ENCODE assay signal across 9 cellular contexts in the genomic region with DNA sequence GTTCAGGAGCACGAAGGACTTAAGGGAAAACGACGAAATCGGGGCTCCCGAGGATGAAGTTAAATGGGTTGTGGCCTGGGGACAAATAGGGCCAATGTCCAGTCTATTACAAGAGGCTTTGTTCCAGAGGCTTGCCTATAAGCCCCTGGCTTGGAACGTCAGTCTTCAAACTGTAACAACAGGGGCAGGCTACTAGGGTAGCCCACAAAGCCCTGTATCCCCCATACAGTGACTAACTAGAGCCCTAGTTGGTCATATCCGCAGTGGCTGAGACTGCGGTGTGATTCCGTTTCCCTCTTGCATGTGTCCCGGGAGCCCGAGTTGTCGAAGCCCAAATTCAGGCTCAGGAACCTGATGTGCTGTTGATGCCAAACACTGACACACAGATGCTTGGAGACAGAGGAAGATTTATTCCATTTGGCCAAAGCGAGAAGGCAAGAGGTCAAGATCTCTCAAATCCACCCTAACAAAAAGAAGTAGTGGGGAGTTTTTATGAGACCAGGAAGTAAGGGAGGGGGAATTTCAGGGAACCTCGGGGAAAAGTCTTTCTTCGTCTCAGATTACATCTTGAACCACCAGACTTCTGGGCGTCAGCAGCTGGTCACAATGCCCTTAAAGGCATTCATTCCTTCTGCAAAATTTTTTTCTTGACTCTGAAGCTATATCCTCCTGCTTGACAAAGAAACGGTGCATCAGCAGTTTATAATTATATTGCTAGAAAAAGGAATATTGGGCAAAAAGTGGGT. TPM values are rescaled to one million over a fixed set of nuclear protein-coding genes. Genes with fewer than 3 reads are reported as not detected.
A peak's percentile ranks its signal among the peaks of the same experiment; 100 is the strongest.
DNase-seq lines count a peak whose midpoint lies in the region; ATAC-seq, FAIRE-seq and TF ChIP-seq lines count a peak whose summit lies in the region.
"Had no signal": no experiment of that assay in that cellular context is flagged by ENCODE, and none has a peak within 500 bp of the region (broad histone marks: within the 10 kb centered on the region; RNA-seq: fewer than 3 reads in every experiment).

No MANE protein-coding gene starts in this region.

- no peaks in the 10 kb centered on the region for H3K9me3 Mint-ChIP-seq in activated naive CD4-positive, alpha-beta T cell treated with anti-CD3 and anti-CD28 coated beads for 36 hours
- H3K9me3 Mint-ChIP-seq in glutamatergic neuron (ENCODE audit: unreplicated experiment) = no peaks in the 10 kb centered on the region

- intact Hi-C loops in activated naive CD4-positive, alpha-beta T cell treated with anti-CD3 and anti-CD28 coated beads for 36 hours (cut with micrococcal nuclease) = loop anchor here (1.0 to 5.0 kb wide), 14 partner anchors 69 to 565 kb away; a partner anchor contains a TSS

- no peak for TF ChIP-seq POLR2A in A549 (IDR thresholded peaks at IDR 0.05; ENCODE audit: low read length)

- peaks cover 43% of the 10 kb centered on the region for H3K79me2 ChIP-seq in osteoblast (ENCODE audit: insufficient read depth, low read length)

- POLR2A ChIA-PET in A549 (lab: Yijun Ruan, JAX) = interaction anchor here (0.9 to 3.4 kb wide), 9 partner anchors 8 to 190 kb away, joined by 3 to 65 read pairs (median 6); a partner anchor contains a TSS

- H3K4me1 Mint-ChIP-seq in activated naive CD4-positive, alpha-beta T cell treated with anti-CD3 and anti-CD28 coated beads for 36 hours (ENCODE audit: low read depth) = peaks cover 65% of the 10 kb centered on the region
- peaks cover 9% of the 10 kb centered on the region for H3K4me1 Mint-ChIP-seq in glutamatergic neuron (ENCODE audit: low read depth, unreplicated experiment)

- no peaks in the 10 kb centered on the region for H3K9me3 ChIP-seq in A549
- H3K9me3 ChIP-seq in osteoblast (ENCODE audit: low read depth, low read length) = no peaks in the 10 kb centered on the region

- peaks cover 18% of the 10 kb centered on the region for H3K36me3 ChIP-seq in osteoblast (ENCODE audit: insufficient read depth, low read length)

- no peak for TF ChIP-seq EP300 in A549 (IDR thresholded peaks at IDR 0.05)

- CTCF ChIA-PET in A549 (lab: Yijun Ruan, JAX) = interaction anchor here (1.0 to 6.6 kb wide), 3 partner anchors 68 to 289 kb away, joined by 3 to 30 read pairs (median 4); no protein-coding TSS in a partner anchor
- CTCF ChIA-PET in activated naive CD4-positive, alpha-beta T cell treated with anti-CD3 and anti-CD28 coated beads for 36 hours (lab: Charles Lee) = interaction anchor here (1.0 kb wide), 2 partner anchors 8 to 31 kb away, joined by 3 to 4 read pairs; no protein-coding TSS in a partner anchor

- H3K4me2 ChIP-seq in A549 (peak overlapping the region; percentile 96), osteoblast (ENCODE audit: insufficient read depth, low read length) (peak overlapping the region; percentile 93)

- WGBS in A549 (ENCODE audit: missing lambda C conversion rate) = 4% methylated on average over 17 of the region's 17 CpGs

- H3K4me3 ChIP-seq in A549 = peak overlapping the region; percentile 82
- peak overlapping the region; percentile 91 for H3K4me3 ChIP-seq in osteoblast (ENCODE audit: insufficient read depth, low read length)

- peak overlapping the region; percentile 87 for H3K4me3 Mint-ChIP-seq in activated naive CD4-positive, alpha-beta T cell treated with anti-CD3 and anti-CD28 coated beads for 36 hours
- H3K4me3 Mint-ChIP-seq in glutamatergic neuron (ENCODE audit: unreplicated experiment) = peak overlapping the region; percentile 96

- peaks cover 17% of the 10 kb centered on the region for H3K36me3 Mint-ChIP-seq in activated naive CD4-positive, alpha-beta T cell treated with anti-CD3 and anti-CD28 coated beads for 36 hours (ENCODE audit: low read depth)
- no peaks in the 10 kb centered on the region for H3K36me3 Mint-ChIP-seq in glutamatergic neuron (ENCODE audit: unreplicated experiment)

- TF ChIP-seq RAD21 in A549 (conservative IDR thresholded peaks at IDR 0.05 in 1 of 2, IDR thresholded peaks at IDR 0.05 in 1 of 2) = no peak

- no peaks in the 10 kb centered on the region for H3K27me3 Mint-ChIP-seq in activated naive CD4-positive, alpha-beta T cell treated with anti-CD3 and anti-CD28 coated beads for 36 hours (ENCODE audit: low read depth)
- H3K27me3 Mint-ChIP-seq in glutamatergic neuron (ENCODE audit: unreplicated experiment) = peaks cover 7% of the 10 kb centered on the region

- no peak for TF ChIP-seq CTCF in A549 (IDR thresholded peaks at IDR 0.05)
- TF ChIP-seq CTCF in glutamatergic neuron (IDR thresholded peaks at IDR 0.05; ENCODE audit: partially characterized antibody, unreplicated experiment) = no peak
- no peak for TF ChIP-seq CTCF in osteoblast (IDR thresholded peaks at IDR 0.05; ENCODE audit: extremely low read depth, low read depth, low read length)

- H3K4me1 ChIP-seq in A549 = peaks cover 40% of the 10 kb centered on the region
- H3K4me1 ChIP-seq in osteoblast (ENCODE audit: insufficient read depth, low read length) = peaks cover 32% of the 10 kb centered on the region

- H2AFZ ChIP-seq in osteoblast (ENCODE audit: low read length) = peak overlapping the region; percentile 93

- FAIRE-seq in A549 (lab: Jason Lieb, UNC) = peak; percentile 49

- DNase-seq in A549 (ENCODE audit: low read depth in 1 of 2, low spot score in 1 of 2) (peak; percentile 40 to 41), RPMI7951 (ENCODE audit: low read depth) (peak; percentile 74), glutamatergic neuron (peak; percentile 23), osteoblast (ENCODE audit: insufficient read length, low spot score, missing footprints) (peak; percentile 80), ureter (ENCODE audit: low spot score) (peak; percentile 61)
- DNase-seq in activated naive CD4-positive, alpha-beta T cell treated with anti-CD3 and anti-CD28 coated beads for 36 hours = peak; percentile 82

- no peaks in the 10 kb centered on the region for H3K27me3 ChIP-seq in osteoblast (ENCODE audit: insufficient read depth, low read length)

- peak overlapping the region; percentile 88 for H3K27ac ChIP-seq in A549
- H3K27ac ChIP-seq in osteoblast (ENCODE audit: low read depth, low read length) = peak overlapping the region; percentile 90

- H3K27ac Mint-ChIP-seq in activated naive CD4-positive, alpha-beta T cell treated with anti-CD3 and anti-CD28 coated beads for 36 hours = peak overlapping the region; percentile 97
- H3K27ac Mint-ChIP-seq in glutamatergic neuron (ENCODE audit: unreplicated experiment) = peak overlapping the region; percentile 89

- ATAC-seq in A549 (peak; percentile 8 to 51; a peak in 4 of 6 replicates), GM21825 (IDR thresholded peaks at IDR 0.05; ENCODE audit: unreplicated experiment) (peak; percentile 6), HG03432 (IDR thresholded peaks at IDR 0.05; ENCODE audit: unreplicated experiment) (no peak)

- peaks cover 33% of the 10 kb centered on the region for H4K20me1 ChIP-seq in osteoblast (ENCODE audit: insufficient read depth, low read length)

TF ChIP-seq in A549, 52 proteins besides CTCF, POLR2A, EP300 and RAD21:
- TF ChIP-seq, protein P1, sequence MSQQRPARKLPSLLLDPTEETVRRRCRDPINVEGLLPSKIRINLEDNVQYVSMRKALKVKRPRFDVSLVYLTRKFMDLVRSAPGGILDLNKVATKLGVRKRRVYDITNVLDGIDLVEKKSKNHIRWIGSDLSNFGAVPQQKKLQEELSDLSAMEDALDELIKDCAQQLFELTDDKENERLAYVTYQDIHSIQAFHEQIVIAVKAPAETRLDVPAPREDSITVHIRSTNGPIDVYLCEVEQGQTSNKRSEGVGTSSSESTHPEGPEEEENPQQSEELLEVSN (IDR thresholded peaks at IDR 0.05; ENCODE audit: borderline replicate concordance, low read depth) = 0 out of 2 replicates have a peak, but pooled peaks have one; percentile 64
- TF ChIP-seq, protein P2, sequence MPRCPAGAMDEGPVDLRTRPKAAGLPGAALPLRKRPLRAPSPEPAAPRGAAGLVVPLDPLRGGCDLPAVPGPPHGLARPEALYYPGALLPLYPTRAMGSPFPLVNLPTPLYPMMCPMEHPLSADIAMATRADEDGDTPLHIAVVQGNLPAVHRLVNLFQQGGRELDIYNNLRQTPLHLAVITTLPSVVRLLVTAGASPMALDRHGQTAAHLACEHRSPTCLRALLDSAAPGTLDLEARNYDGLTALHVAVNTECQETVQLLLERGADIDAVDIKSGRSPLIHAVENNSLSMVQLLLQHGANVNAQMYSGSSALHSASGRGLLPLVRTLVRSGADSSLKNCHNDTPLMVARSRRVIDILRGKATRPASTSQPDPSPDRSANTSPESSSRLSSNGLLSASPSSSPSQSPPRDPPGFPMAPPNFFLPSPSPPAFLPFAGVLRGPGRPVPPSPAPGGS (IDR thresholded peaks at IDR 0.05) = no peak
- 0 out of 2 replicates have a peak, but pooled peaks have one; percentile 13 for TF ChIP-seq BHLHE40 (IDR thresholded peaks at IDR 0.05; ENCODE audit: low read depth, low read length)
- no peak for TF ChIP-seq HDAC2 (IDR thresholded peaks at IDR 0.05)
- TF ChIP-seq, protein P3, sequence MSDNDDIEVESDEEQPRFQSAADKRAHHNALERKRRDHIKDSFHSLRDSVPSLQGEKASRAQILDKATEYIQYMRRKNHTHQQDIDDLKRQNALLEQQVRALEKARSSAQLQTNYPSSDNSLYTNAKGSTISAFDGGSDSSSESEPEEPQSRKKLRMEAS (IDR thresholded peaks at IDR 0.05) = peak; percentile 75
- peak; percentile 68 for TF ChIP-seq MAFK (IDR thresholded peaks at IDR 0.05; ENCODE audit: partially characterized antibody)

RNA-seq across cellular contexts. Expression of a gene that starts 0.8 kb away (rescaled TPM):
- polyA plus RNA-seq in A549 (2011; rRNA removed) = 30.3 and 33.1 TPM in 2 replicates
- polyA plus RNA-seq in A549 (2012; cell fraction: cytosol; rRNA removed) = 0.93 and 0.97 TPM in 2 replicates
- 0.48 and 0.73 TPM in 2 replicates for polyA plus RNA-seq in A549 (2012; cell fraction: nucleus; rRNA removed)
- 1.6 to 2.0 TPM (median 1.9 TPM) in 3 replicates for polyA plus RNA-seq in A549 (2017; fragmentation: RNase III; extraction: RNeasy Plus Mini Kit Qiagen cat#74134 plus additional on column Dnase treatment)
- polyA minus RNA-seq in A549 (2011; rRNA and poly(A)+ RNA removed) = 26.3 and 27.7 TPM in 2 replicates
- total RNA-seq in RPMI7951 (2014; rRNA removed; shearing (Covaris generic)) = 9.7 and 12.0 TPM in 2 replicates
- total RNA-seq in activated naive CD4-positive, alpha-beta T cell treated with anti-CD3 and anti-CD28 coated beads for 36 hours = 10 to 100 TPM; 34.1 to 35.0 TPM
- 16.8 TPM for total RNA-seq in glutamatergic neuron (ENCODE audit: unreplicated experiment)
- total RNA-seq in osteoblast = 184 and 211 TPM in 2 replicates
- 69.9 TPM for total RNA-seq in ureter

RNA-seq across cellular contexts. Expression of a gene that starts 49.4 kb away (rescaled TPM):
- polyA plus RNA-seq in A549 (2011; rRNA removed) = not detected in 2 replicates
- polyA plus RNA-seq in A549 (2012; cell fraction: cytosol; rRNA removed) = not detected in 2 replicates
- polyA plus RNA-seq in A549 (2012; cell fraction: nucleus; rRNA removed) = not detected in 2 replicates
- not detected in 3 replicates for polyA plus RNA-seq in A549 (2017; fragmentation: RNase III; extraction: RNeasy Plus Mini Kit Qiagen cat#74134 plus additional on column Dnase treatment)
- not detected in 2 replicates for polyA minus RNA-seq in A549 (2011; rRNA and poly(A)+ RNA removed)
- not detected in 2 replicates for total RNA-seq in RPMI7951 (2014; rRNA removed; shearing (Covaris generic))
- not detected for total RNA-seq in activated naive CD4-positive, alpha-beta T cell treated with anti-CD3 and anti-CD28 coated beads for 36 hours
- not detected for total RNA-seq in glutamatergic neuron (ENCODE audit: unreplicated experiment)
- not detected in 2 replicates for total RNA-seq in osteoblast
- total RNA-seq in ureter = not detected
- total RNA-seq: subcutaneous adipose tissue had no signal

Comparison
In these comparisons a context has a peak if more than half of its experiments do, and no peak if none do; other contexts are left out.
1. DNase-seq: peak in every context shown above with its lines; median percentile 82 in activated naive CD4-positive, alpha-beta T cell treated with anti-CD3 and anti-CD28 coated beads for 36 hours; 80 in osteoblast; 74 in RPMI7951; 61 in ureter; 40 in A549; 23 in glutamatergic neuron.